ENCODE assay signal across 15 cellular contexts in the genomic region with DNA sequence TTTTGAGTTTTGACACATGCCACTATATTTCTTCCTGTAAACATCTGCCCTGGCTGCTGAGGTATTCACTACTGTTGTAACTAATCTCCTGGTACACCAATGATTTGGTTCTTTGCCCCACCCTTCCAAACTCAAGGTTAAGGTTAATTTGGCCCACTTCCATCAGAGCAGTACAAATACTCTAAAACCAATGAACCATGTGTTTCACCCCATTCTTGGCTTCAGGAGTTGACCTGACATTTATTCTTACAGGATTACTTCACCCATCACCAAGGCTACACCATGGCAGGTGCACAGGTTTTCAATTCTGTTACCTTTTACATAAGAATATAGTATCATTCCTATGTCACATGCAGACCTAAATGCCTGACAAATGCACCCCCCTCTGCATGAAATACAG.
A peak's percentile ranks its signal among the peaks of the same experiment; 100 is the strongest.
DNase-seq lines count a peak whose midpoint lies in the region; ATAC-seq and TF ChIP-seq lines count a peak whose summit lies in the region.
"Had no signal": no experiment of that assay in that cellular context is flagged by ENCODE, and none has a peak within 500 bp of the region (broad histone marks: within the 10 kb centered on the region; RNA-seq: fewer than 3 reads in every experiment).

No MANE protein-coding gene starts in this region.

- TF ChIP-seq RAD21 in Ishikawa (IDR thresholded peaks at IDR 0.05; ENCODE audit: low read depth) = peak; percentile 5; the same call in 1 of the 2 replicates

- peak; percentile 75; the same call in 1 of the 2 replicates for TF ChIP-seq EP300 in Ishikawa (IDR thresholded peaks at IDR 0.05; ENCODE audit: borderline replicate concordance)

- DNase-seq in NCI-H1417 (lab: John Stamatoyannopoulos, UW) (peak in 2 of 3 experiments; percentile 23 to 37), NCI-H1417 treated with DMSO at 0.1 percent for 48 hours (lab: John Stamatoyannopoulos, UW) (no peak), iPS-NIHi11 (ENCODE audit: low spot score) (peak; percentile 25), renal cortical epithelial cell (ENCODE audit: low read depth) (peak; percentile 77), erythroblast (lab: John Stamatoyannopoulos, UW) (no peak), NCI-H2196 treated with DMSO at 0.1 percent for 48 hours (lab: John Stamatoyannopoulos, UW; ENCODE audit: unreplicated experiment) (no peak)
- DNase-seq: C1 segment of cervical spinal cord; CD4-positive, alpha-beta memory T cell; DND-41; GDM1; HCEC 1CT; HFFc6 had no signal

- TF ChIP-seq POLR2A in erythroblast (IDR thresholded peaks at IDR 0.05; ENCODE audit: low read length) = no peak

- no peak for ATAC-seq in GM18858 (IDR thresholded peaks at IDR 0.05; ENCODE audit: unreplicated experiment)
- ATAC-seq: HepG2 had no signal

TF ChIP-seq in Ishikawa, 13 proteins besides CTCF, POLR2A, EP300 and RAD21:
- TF ChIP-seq TCF12 (IDR thresholded peaks at IDR 0.05; ENCODE audit: low read depth) = peak; percentile 65; the same call in 1 of the 2 replicates
- TF ChIP-seq TAF1 (IDR thresholded peaks at IDR 0.05; ENCODE audit: low read depth) = no peak
- TF ChIP-seq CEBPB (IDR thresholded peaks at IDR 0.05) = peak; percentile 67; the same call in 1 of the 2 replicates
- TF ChIP-seq ZBTB7A (IDR thresholded peaks at IDR 0.05; ENCODE audit: low read depth) = no peak
- TF ChIP-seq NFIC (IDR thresholded peaks at IDR 0.05) = peak; percentile 92
- TF ChIP-seq TEAD4 (IDR thresholded peaks at IDR 0.05) = peak; percentile 79
- TF ChIP-seq, protein P1, sequence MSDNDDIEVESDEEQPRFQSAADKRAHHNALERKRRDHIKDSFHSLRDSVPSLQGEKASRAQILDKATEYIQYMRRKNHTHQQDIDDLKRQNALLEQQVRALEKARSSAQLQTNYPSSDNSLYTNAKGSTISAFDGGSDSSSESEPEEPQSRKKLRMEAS (IDR thresholded peaks at IDR 0.05) = peak; percentile 53; the same call in 1 of the 2 replicates
- no peak for TF ChIP-seq FOXM1 (IDR thresholded peaks at IDR 0.05; ENCODE audit: borderline replicate concordance, low read depth)
- no peak for TF ChIP-seq EGR1 (IDR thresholded peaks at IDR 0.05)
- TF ChIP-seq CREB1 (IDR thresholded peaks at IDR 0.05; ENCODE audit: low read depth) = no peak
- TF ChIP-seq YY1 (IDR thresholded peaks at IDR 0.05; ENCODE audit: low read depth) = no peak
TF ChIP-seq in Ishikawa: peak in this region for 5.

Comparison
In these comparisons a context has a peak if more than half of its experiments do, and no peak if none do; other contexts are left out.
1. DNase-seq: peak in NCI-H1417 (2 of 3), iPS-NIHi11 (single experiment) and renal cortical epithelial cell (single experiment); none in NCI-H1417 treated with DMSO at 0.1 percent for 48 hours (single experiment), erythroblast (0 of 2) and NCI-H2196 treated with DMSO at 0.1 percent for 48 hours (single experiment).